ENCODE assay signal across 26 cellular contexts in genomic region chr5:90682278-90682677, GRCh38.
"Had no signal": no experiment of that assay in that cellular context is flagged by ENCODE, and none has a peak within 500 bp of the region (broad histone marks: within the 10 kb centered on the region; RNA-seq: fewer than 3 reads in every experiment).

No MANE protein-coding gene starts in this region.

- ATAC-seq: naive thymus-derived CD4-positive, alpha-beta T cell; natural killer cell treated with Interleukin-12 subunit alpha and Interleukin-12 subunit beta and Interleukin-15 and Interleukin-18, amount 100 ng/mL, for 72 hours; right lobe of liver; stimulated activated naive B cell treated with anti-CD40 and anti-IgM and Interleukin-4, amounts not matched to agents 10 μg/mL and 1 μg/mL and 100 μg/mL, for 72 hours; stimulated activated naive CD8-positive, alpha-beta T cell treated with anti-CD3 and anti-CD28 coated beads, Interleukin-15, Interleukin-2, amounts not matched to agents 100 U/mL and 50 U/mL, for 24 hours had no signal

- H3K36me3 ChIP-seq: left ventricle myocardium inferior, neutrophil, right atrium auricular region, right lobe of liver, stomach, thyroid gland, transverse colon, upper lobe of left lung, vagina had no signal

- H3K27me3 ChIP-seq: neutrophil, right atrium auricular region, right lobe of liver, stomach, testis, thyroid gland, transverse colon, upper lobe of left lung, vagina had no signal

- H3K4me3 ChIP-seq: left ventricle myocardium inferior, lung, right atrium auricular region, right lobe of liver, skin epidermis, stomach, testis, thyroid gland, transverse colon, upper lobe of left lung, vagina had no signal

- H3K9ac ChIP-seq: parathyroid adenoma had no signal

- H2AFZ ChIP-seq: parathyroid adenoma had no signal

- H3K9me3 ChIP-seq: left ventricle myocardium inferior, neutrophil, right atrium auricular region, right lobe of liver, stomach, testis, thyroid gland, transverse colon, upper lobe of left lung, vagina had no signal

- DNase-seq: hypothalamus; immature natural killer cell; kidney; left ventricle myocardium inferior; mesendoderm; naive thymus-derived CD4-positive, alpha-beta T cell; occipital lobe; right lobe of liver; stimulated activated CD4-positive, alpha-beta T cell treated with anti-CD3 and anti-CD28 coated beads, Interleukin-12 subunit alpha, Interleukin-12 subunit beta, amount 100 ng/mL, for 4 hours; stimulated activated CD4-positive, alpha-beta T cell treated with anti-CD3 and anti-CD28 coated beads, Interleukin-15, amount 100 ng/mL, for 24 hours; stimulated activated CD4-positive, alpha-beta T cell treated with anti-CD3 and anti-CD28 coated beads, Interleukin-2, amount 100 ng/mL, for 24 hours; stimulated activated CD4-positive, alpha-beta T cell treated with anti-CD3 and anti-CD28 coated beads, Interleukin-4, amount 100 ng/mL, for 1 hour; stimulated activated naive B cell treated with anti-CD40 and anti-IgM and Interleukin-4, amounts not matched to agents 10 μg/mL and 1 μg/mL and 100 μg/mL, for 72 hours; stimulated activated naive CD8-positive, alpha-beta T cell treated with anti-CD3 and anti-CD28 coated beads, Interleukin-15, Interleukin-2, amounts not matched to agents 100 U/mL and 50 U/mL, for 24 hours; stomach; testis; thyroid gland; transverse colon; upper lobe of left lung had no signal

- H3K27ac ChIP-seq: left ventricle myocardium inferior, neutrophil, parathyroid adenoma, right atrium auricular region, right lobe of liver, skin epidermis, stomach, testis, thyroid gland, transverse colon, upper lobe of left lung, vagina had no signal

- H3K4me1 ChIP-seq: left ventricle myocardium inferior, parathyroid adenoma, right atrium auricular region, right lobe of liver, stomach, testis, thyroid gland, transverse colon, upper lobe of left lung, vagina had no signal

- H3K79me2 ChIP-seq: parathyroid adenoma had no signal
